In genomic region chr10:108544500-108545120, GRCh38 we compare ENCODE assay signal across 8 cellular contexts.
DNase-seq lines count a peak whose midpoint lies in the region; ATAC-seq and TF ChIP-seq lines count a peak whose summit lies in the region.

No MANE protein-coding gene starts in this region.

- H2BK120ac ChIP-seq in mesenchymal stem cell (ENCODE audit: low read depth, low read length) = no peak overlapping the region

- peaks cover 8% of the 10 kb centered on the region for H3K27me3 Mint-ChIP-seq in type B pancreatic cell

- intact Hi-C loops in dorsolateral prefrontal cortex (cut with DNase I) = no loop called here

- no peak overlapping the region for H4K91ac ChIP-seq in mesenchymal stem cell (ENCODE audit: low read length)

- no peak overlapping the region for H3K4me2 ChIP-seq in mesenchymal stem cell (ENCODE audit: low read length, poor library complexity, severe bottlenecking)

- H3K4ac ChIP-seq in mesenchymal stem cell (ENCODE audit: low read depth in 1 of 2, low read length in 2 of 2) = no peak overlapping the region

- H3K9me3 ChIP-seq in mesenchymal stem cell (ENCODE audit: control insufficient read depth, low read length) = no peaks in the 10 kb centered on the region

- no peaks in the 10 kb centered on the region for H3K79me1 ChIP-seq in mesenchymal stem cell (replicated peaks; ENCODE audit: low read length, poor library complexity, severe bottlenecking)

- no peak overlapping the region for H3K27ac ChIP-seq in dorsolateral prefrontal cortex
- no peak overlapping the region for H3K27ac ChIP-seq in mesenchymal stem cell (ENCODE audit: low read length, poor library complexity, severe bottlenecking)

- peaks cover 0 to 3% of the 10 kb centered on the region in 2 experiments for H3K36me3 ChIP-seq in mesenchymal stem cell (ENCODE audit: control insufficient read depth in 1 of 2, insufficient read depth in 2 of 2, low read depth in 1 of 2, low read length in 2 of 2)

- H3K18ac ChIP-seq in mesenchymal stem cell (ENCODE audit: low read depth in 1 of 2, low read length in 2 of 2) = no peak overlapping the region

- no peak overlapping the region for H2BK5ac ChIP-seq in mesenchymal stem cell (ENCODE audit: low read depth, low read length, poor library complexity, severe bottlenecking)

- H3K36me3 Mint-ChIP-seq in type B pancreatic cell = no peaks in the 10 kb centered on the region

- H2AFZ ChIP-seq in mesenchymal stem cell (ENCODE audit: low read depth, low read length) = no peak overlapping the region

- H3K27me3 ChIP-seq in dorsolateral prefrontal cortex = no peaks in the 10 kb centered on the region
- H3K27me3 ChIP-seq in mesenchymal stem cell (ENCODE audit: control insufficient read depth in 1 of 2, insufficient read depth in 1 of 2, low read length in 2 of 2) = no peaks in the 10 kb centered on the region

- H2BK15ac ChIP-seq in mesenchymal stem cell (ENCODE audit: low read depth, poor library complexity, severe bottlenecking) = no peak overlapping the region

- DNase-seq in SIG-M5 treated with dmso at 0.1 percent for 504 hours (lab: John Stamatoyannopoulos, UW; ENCODE audit: unreplicated experiment) (peak; percentile 36), SIG-M5 (lab: John Stamatoyannopoulos, UW) (no peak), HS-5 (ENCODE audit: low read depth) (peak; percentile 34), RPMI8226 (peak; percentile 63), dorsolateral prefrontal cortex (peak; percentile 17 to 75 (median 60)), mesenchymal stem cell (peak; percentile 53), type B pancreatic cell (ENCODE audit: extremely low spot score, unreplicated experiment) (peak; percentile 78)

- H3K4me3 Mint-ChIP-seq in type B pancreatic cell = no peak overlapping the region

- H4K8ac ChIP-seq in mesenchymal stem cell (ENCODE audit: low read length) = no peak overlapping the region

- no peak overlapping the region for H3K27ac Mint-ChIP-seq in type B pancreatic cell

- no peak overlapping the region for H2AK5ac ChIP-seq in mesenchymal stem cell (ENCODE audit: low read length, severe bottlenecking)

- no peak overlapping the region for H3K23ac ChIP-seq in mesenchymal stem cell (ENCODE audit: low read length in 2 of 2)

- H3K4me1 Mint-ChIP-seq in type B pancreatic cell (ENCODE audit: unreplicated experiment) = no peaks in the 10 kb centered on the region

- no peak overlapping the region for H2BK12ac ChIP-seq in mesenchymal stem cell (ENCODE audit: low read length in 2 of 2)

- WGBS in mesenchymal stem cell = 35% methylated on average over 8 of the region's 10 CpGs

- H3K4me3 ChIP-seq in dorsolateral prefrontal cortex = no peak overlapping the region
- no peak overlapping the region for H3K4me3 ChIP-seq in mesenchymal stem cell (ENCODE audit: insufficient read depth in 1 of 2, low read depth in 1 of 2, low read length in 2 of 2)

- ATAC-seq in GM21423 (IDR thresholded peaks at IDR 0.05; ENCODE audit: unreplicated experiment) = peak; percentile 65

- H3K4me1 ChIP-seq in mesenchymal stem cell (ENCODE audit: control insufficient read depth, insufficient read depth, low read depth, low read length) = no peaks in the 10 kb centered on the region

- TF ChIP-seq CTCF in dorsolateral prefrontal cortex (IDR thresholded peaks at IDR 0.05 in 54 of 56, conservative IDR thresholded peaks at IDR 0.05 in 2 of 56; ENCODE audit: low read depth in 1 of 56, partially characterized antibody in 56 of 56) (peak; percentile 46 to 88 (median 74)), type B pancreatic cell (conservative IDR thresholded peaks at IDR 0.05) (peak; percentile 95)

- no peaks in the 10 kb centered on the region for H3K9me3 Mint-ChIP-seq in type B pancreatic cell

- H3K9ac ChIP-seq in mesenchymal stem cell (ENCODE audit: low read length) = no peak overlapping the region

- H3K14ac ChIP-seq in mesenchymal stem cell (ENCODE audit: low read length in 2 of 2) = no peak overlapping the region
